Comparison of ENCODE assay signal across 1 cellular context in genomic region chr18:67232991-67233390, GRCh38.
TF ChIP-seq lines count a peak whose summit lies in the region.

No MANE protein-coding gene starts in this region.

TF ChIP-seq in WTC11, 78 proteins besides CTCF, POLR2A, EP300 and RAD21:
- no peak for TF ChIP-seq GRHL2 (CRISPR knock-in tag; IDR thresholded peaks at IDR 0.05; ENCODE audit: insufficient replicate concordance, severe bottlenecking)
- no peak for TF ChIP-seq FOXP4 (CRISPR knock-in tag; IDR thresholded peaks at IDR 0.05)
- no peak for TF ChIP-seq ZNF121 (CRISPR knock-in tag; IDR thresholded peaks at IDR 0.05)
- TF ChIP-seq NR3C1 (CRISPR knock-in tag; conservative IDR thresholded peaks at IDR 0.05; ENCODE audit: low read depth), result no peak
